Comparison of ENCODE assay signal across 8 cellular contexts in the genomic region with DNA sequence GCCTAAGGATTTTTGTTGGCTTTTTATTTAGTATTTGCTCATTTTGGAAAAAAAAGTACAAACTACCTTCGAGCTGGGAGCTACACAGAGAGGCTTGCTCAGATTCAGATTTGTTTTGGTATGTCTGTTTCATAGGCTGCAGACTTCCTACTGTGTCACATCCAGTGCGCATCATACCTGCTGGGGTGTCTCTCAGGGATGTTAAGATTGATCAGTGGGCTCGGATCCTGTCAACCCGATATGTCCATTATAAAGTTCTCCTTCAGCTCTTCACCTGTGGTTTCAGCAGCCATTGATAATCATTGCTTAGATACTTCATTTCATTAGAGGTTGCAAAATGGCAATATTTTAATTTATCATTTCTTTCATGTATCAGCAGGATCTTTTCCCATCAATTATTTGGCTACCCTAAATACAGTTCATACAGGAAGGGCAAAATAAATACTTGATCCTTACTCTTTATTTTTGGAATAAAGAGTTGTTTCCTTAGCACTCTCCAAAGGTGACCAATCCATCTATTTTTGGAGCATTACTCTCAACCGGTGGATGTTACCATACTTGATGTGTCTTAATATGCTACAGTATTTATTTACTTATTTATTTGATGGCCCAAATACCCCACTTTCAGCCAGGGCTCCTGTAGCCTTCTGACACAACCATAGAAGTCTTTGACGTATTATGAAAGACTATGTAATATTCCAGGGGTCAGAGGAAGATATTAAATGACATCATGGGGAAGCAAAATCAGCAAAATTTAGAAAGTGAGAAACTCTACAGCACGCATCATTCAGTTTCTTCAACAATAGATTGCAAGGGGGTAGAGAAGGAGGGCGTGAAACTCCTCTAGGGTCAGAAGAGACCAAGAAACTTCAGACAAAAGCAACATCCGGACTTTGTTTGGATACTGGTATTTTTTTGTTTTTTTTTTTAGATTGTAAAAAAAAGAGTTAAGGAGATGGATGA. TPM values are rescaled to one million over a fixed set of nuclear protein-coding genes. Genes with fewer than 3 reads are reported as not detected.
A peak's percentile ranks its signal among the peaks of the same experiment; 100 is the strongest.
DNase-seq lines count a peak whose midpoint lies in the region; ATAC-seq and TF ChIP-seq lines count a peak whose summit lies in the region.

No MANE protein-coding gene starts in this region.

- no peak for TF ChIP-seq POLR2A in body of pancreas (IDR thresholded peaks at IDR 0.05)

- intact Hi-C loops in CD4-positive, alpha-beta memory T cell (cut with micrococcal nuclease), result loop anchor here (1.0 to 2.0 kb wide), 3 partner anchors 51 to 267 kb away; partner anchors contain the start of gene DESI2
- intact Hi-C loops in body of pancreas (cut with DNase I), result no loop called here
- intact Hi-C loops in naive thymus-derived CD4-positive, alpha-beta T cell (cut with micrococcal nuclease), result loop anchor here in 1 of 2 donors (5.0 kb wide), 1 partner anchor 117 kb away; no protein-coding TSS in a partner anchor

- CTCF ChIA-PET in CD4-positive, alpha-beta memory T cell (lab: Charles Lee; ENCODE audit: partially characterized antibody), result interaction anchor here (1.0 to 1.1 kb wide), 2 partner anchors 123 kb away, joined by 3 read pairs; no protein-coding TSS in a partner anchor
- CTCF ChIA-PET in naive thymus-derived CD4-positive, alpha-beta T cell (lab: Charles Lee), result interaction anchor here (0.7 kb wide), 1 partner anchor 87 kb away, joined by 3 read pairs; no protein-coding TSS in a partner anchor

- no peaks in the 10 kb centered on the region for H3K36me3 ChIP-seq in CD4-positive, alpha-beta memory T cell (ENCODE audit: insufficient read depth, low read length)
- H3K36me3 ChIP-seq in body of pancreas (replicated peaks in 1 of 2; ENCODE audit: insufficient read depth in 1 of 2, low read depth in 2 of 2), result no peaks in the 10 kb centered on the region
- no peaks in the 10 kb centered on the region for H3K36me3 ChIP-seq in naive thymus-derived CD4-positive, alpha-beta T cell (ENCODE audit: control insufficient read depth in 2 of 3, insufficient read depth in 3 of 3, low read length in 3 of 3)

- peaks cover 4 to 7% of the 10 kb centered on the region in 2 donors for H3K27me3 Mint-ChIP-seq in CD4-positive, alpha-beta memory T cell
- H3K27me3 Mint-ChIP-seq in naive thymus-derived CD4-positive, alpha-beta T cell, result peaks cover 0 to 33% (median 0%) of the 10 kb centered on the region in 5 donors

- TF ChIP-seq CTCF in body of pancreas (IDR thresholded peaks at IDR 0.05), result no peak

- POLR2A ChIA-PET in CD4-positive, alpha-beta memory T cell (lab: Charles Lee; ENCODE audit: partially characterized antibody), result interaction anchor here (0.9 to 2.7 kb wide), 6 partner anchors 26 to 84 kb away, joined by 3 to 34 read pairs (median 9); partner anchors contain the start of genes COX20 and HNRNPU
- POLR2A ChIA-PET in naive thymus-derived CD4-positive, alpha-beta T cell (lab: Charles Lee), result interaction anchor here (0.9 to 3.9 kb wide), 3 partner anchors 54 to 85 kb away, joined by 3 to 43 read pairs (median 25); partner anchors contain the start of genes COX20 and HNRNPU

- no peaks in the 10 kb centered on the region for H3K36me3 Mint-ChIP-seq in CD4-positive, alpha-beta memory T cell
- no peaks in the 10 kb centered on the region for H3K36me3 Mint-ChIP-seq in naive thymus-derived CD4-positive, alpha-beta T cell

- peak overlapping the region; percentile 76 to 91 (median 88) for H3K4me3 Mint-ChIP-seq in CD4-positive, alpha-beta memory T cell
- H3K4me3 Mint-ChIP-seq in naive thymus-derived CD4-positive, alpha-beta T cell, result peak overlapping the region; percentile 79 to 95 (median 91)

- DNase-seq in CD4-positive, alpha-beta memory T cell, result no peak
- DNase-seq in body of pancreas (no peak), NCI-H2171 (lab: John Stamatoyannopoulos, UW) (no peak), cerebellar nuclear complex (lab: John Stamatoyannopoulos, UW) (no peak), kidney glomerular epithelial cell (lab: John Stamatoyannopoulos, UW) (no peak), SK-N-DZ (ENCODE audit: low spot score) (no peak)
- DNase-seq in naive thymus-derived CD4-positive, alpha-beta T cell, result no peak

- H3K4me1 ChIP-seq in CD4-positive, alpha-beta memory T cell (ENCODE audit: insufficient read depth, low read length), result peaks cover 7% of the 10 kb centered on the region
- H3K4me1 ChIP-seq in body of pancreas, result peaks cover 4% of the 10 kb centered on the region
- H3K4me1 ChIP-seq in naive thymus-derived CD4-positive, alpha-beta T cell (ENCODE audit: control insufficient read depth in 2 of 2, insufficient read depth in 2 of 2, low read length in 2 of 2), result peaks cover 6 to 7% of the 10 kb centered on the region in 2 donors

- peaks cover 4 to 16% (median 11%) of the 10 kb centered on the region in 4 donors for H3K4me1 Mint-ChIP-seq in CD4-positive, alpha-beta memory T cell
- H3K4me1 Mint-ChIP-seq in naive thymus-derived CD4-positive, alpha-beta T cell, result peaks cover 0 to 15% (median 10%) of the 10 kb centered on the region in 7 donors

- peak overlapping the region in 5 of 7 donors; percentile 8 to 91 (median 75) for H3K27ac Mint-ChIP-seq in CD4-positive, alpha-beta memory T cell
- H3K27ac Mint-ChIP-seq in naive thymus-derived CD4-positive, alpha-beta T cell, result peak overlapping the region in 8 of 9 donors; percentile 12 to 96 (median 80)

- no peak overlapping the region for H3K27ac ChIP-seq in CD4-positive, alpha-beta memory T cell (ENCODE audit: low read depth, low read length)
- H3K27ac ChIP-seq in body of pancreas, result no peak overlapping the region
- H3K27ac ChIP-seq in naive thymus-derived CD4-positive, alpha-beta T cell (ENCODE audit: low read depth, low read length), result peak overlapping the region; percentile 56

- no peaks in the 10 kb centered on the region for H3K27me3 ChIP-seq in CD4-positive, alpha-beta memory T cell (ENCODE audit: insufficient read depth, low read length)
- no peaks in the 10 kb centered on the region for H3K27me3 ChIP-seq in body of pancreas
- H3K27me3 ChIP-seq in naive thymus-derived CD4-positive, alpha-beta T cell (ENCODE audit: control insufficient read depth in 2 of 2, insufficient read depth in 2 of 2, low read length in 2 of 2), result no peaks in the 10 kb centered on the region

- WGBS in body of pancreas, 2 donors, result 62 to 63% methylated on average over 9 of the region's 9 CpGs

- H3K9me3 Mint-ChIP-seq in CD4-positive, alpha-beta memory T cell, result no peaks in the 10 kb centered on the region
- H3K9me3 Mint-ChIP-seq in naive thymus-derived CD4-positive, alpha-beta T cell, result no peaks in the 10 kb centered on the region

- peak overlapping the region; percentile 36 to 64 for H3K4me3 ChIP-seq in CD4-positive, alpha-beta memory T cell (ENCODE audit: low read length in 2 of 2)
- H3K4me3 ChIP-seq in body of pancreas, result no peak overlapping the region
- H3K4me3 ChIP-seq in naive thymus-derived CD4-positive, alpha-beta T cell (ENCODE audit: low read length), result peak overlapping the region; percentile 62

- ATAC-seq in HG03066 (IDR thresholded peaks at IDR 0.05; ENCODE audit: low read depth, unreplicated experiment) (peak; percentile 46), body of pancreas (peak; percentile 16)
- no peak for ATAC-seq in naive thymus-derived CD4-positive, alpha-beta T cell

- no peaks in the 10 kb centered on the region for H3K9me3 ChIP-seq in CD4-positive, alpha-beta memory T cell (ENCODE audit: control insufficient read depth in 1 of 2, low read length in 2 of 2)
- H3K9me3 ChIP-seq in body of pancreas, result no peaks in the 10 kb centered on the region
- H3K9me3 ChIP-seq in naive thymus-derived CD4-positive, alpha-beta T cell (ENCODE audit: control insufficient read depth in 2 of 3, low read length in 3 of 3), result no peaks in the 10 kb centered on the region

RNA-seq across cellular contexts. Expression of gene HNRNPU, which starts 55.3 kb away (rescaled TPM):
- total RNA-seq in CD4-positive, alpha-beta memory T cell, result 100 to 1,000 TPM; 370 to 385 TPM
- polyA plus RNA-seq in CD4-positive, alpha-beta memory T cell, result 100 to 1,000 TPM; 126 to 357 TPM
- 100 to 1,000 TPM; 201 to 294 TPM for total RNA-seq in body of pancreas
- total RNA-seq in naive thymus-derived CD4-positive, alpha-beta T cell, result 100 to 1,000 TPM; 378 to 509 (median 428) TPM
- 100 to 1,000 TPM; 282 to 474 TPM for polyA plus RNA-seq in naive thymus-derived CD4-positive, alpha-beta T cell
- 299 and 311 TPM in 2 replicates for polyA plus RNA-seq in SK-N-DZ (2014; cell fraction: cytosol; rRNA removed)
- polyA plus RNA-seq in SK-N-DZ (2014; cell fraction: nucleus; rRNA removed), result 303 and 475 TPM in 2 replicates

Comparison
In these comparisons a context has a peak if more than half of its experiments do, and no peak if none do; other contexts are left out.
1. H3K4me3 ChIP-seq: peak in CD4-positive, alpha-beta memory T cell (2 of 2) and naive thymus-derived CD4-positive, alpha-beta T cell (single experiment); none in body of pancreas (0 of 2).